ENCODE assay signal across 20 cellular contexts in genomic region chr2:111966241-111966640, GRCh38.
A peak's percentile ranks its signal among the peaks of the same experiment; 100 is the strongest.
DNase-seq lines count a peak whose midpoint lies in the region; ATAC-seq, FAIRE-seq and TF ChIP-seq lines count a peak whose summit lies in the region.
"Had no signal": no experiment of that assay in that cellular context is flagged by ENCODE, and none has a peak within 500 bp of the region (broad histone marks: within the 10 kb centered on the region; RNA-seq: fewer than 3 reads in every experiment).

No MANE protein-coding gene starts in this region.

- peak; percentile 13 for FAIRE-seq in G401.6 (lab: Jason Lieb, UNC)
- peak; percentile 91 for FAIRE-seq in endothelial cell of umbilical vein (lab: Jason Lieb, UNC)
- FAIRE-seq: D721Med, HTR-8/SVneo had no signal

- H3K9me1 ChIP-seq in endothelial cell of umbilical vein (replicated peaks; ENCODE audit: control insufficient read depth, extremely low read depth, insufficient read depth, low read length), result no peaks in the 10 kb centered on the region

- H3K27ac ChIP-seq in endothelial cell of umbilical vein (ENCODE audit: insufficient read depth, low read depth, low read length), result peak overlapping the region; percentile 82
- H3K27ac ChIP-seq in upper lobe of right lung, result peak overlapping the region; percentile 11

- H3K36me3 ChIP-seq in Caco-2 (ENCODE audit: control insufficient read depth, insufficient read depth, low read length), result no peaks in the 10 kb centered on the region
- peaks cover 2 to 12% of the 10 kb centered on the region in 2 experiments for H3K36me3 ChIP-seq in endothelial cell of umbilical vein (ENCODE audit: control insufficient read depth in 2 of 2, extremely low read depth in 1 of 2, insufficient read depth in 2 of 2, low read length in 2 of 2)
- H3K36me3 ChIP-seq in upper lobe of right lung, result no peaks in the 10 kb centered on the region
- H3K36me3 ChIP-seq: BE2C had no signal

- ATAC-seq in upper lobe of right lung (no peak), GM18907 (IDR thresholded peaks at IDR 0.05; ENCODE audit: unreplicated experiment) (no peak)
- ATAC-seq: GM23338, HCT116 had no signal

- peaks cover 11% of the 10 kb centered on the region for H3K4me1 ChIP-seq in Caco-2
- peaks cover 32% of the 10 kb centered on the region for H3K4me1 ChIP-seq in endothelial cell of umbilical vein (ENCODE audit: control insufficient read depth, extremely low read depth, insufficient read depth, low read length)
- H3K4me1 ChIP-seq in upper lobe of right lung, result no peaks in the 10 kb centered on the region
- H3K4me1 ChIP-seq: BE2C had no signal

- H3K4me3 ChIP-seq in Caco-2 (ENCODE audit: low read depth, low read length) (no peak overlapping the region), endothelial cell of umbilical vein (replicated peaks in 1 of 3; ENCODE audit: insufficient read depth in 1 of 3, low read depth in 1 of 3, low read length in 3 of 3) (no peak overlapping the region), upper lobe of right lung (no peak overlapping the region)
- H3K4me3 ChIP-seq: GM23338 had no signal

- CTCF ChIA-PET in Caco-2 (lab: Charles Lee) (no interaction called here), endothelial cell of umbilical vein (lab: Charles Lee) (interaction anchor here (1.3 to 2.8 kb wide), 6 partner anchors 9 to 66 kb away, joined by 3 to 13 read pairs (median 4); no protein-coding TSS in a partner anchor)

- BruUV-seq in Caco-2 (replicated peaks; lab: Mats Ljungman, UMichigan), result TSS peak; percentile 16
- BruUV-seq in endothelial cell of umbilical vein (replicated peaks; lab: Mats Ljungman, UMichigan), result no TSS peak

- peaks cover 59% of the 10 kb centered on the region for H3K36me3 Mint-ChIP-seq in Caco-2 (ENCODE audit: insufficient read depth, unreplicated experiment)
- H3K36me3 Mint-ChIP-seq: CD4-positive, CD25-positive, alpha-beta regulatory T cell; CD8-positive, alpha-beta memory T cell had no signal

- no peaks in the 10 kb centered on the region for H4K20me1 ChIP-seq in endothelial cell of umbilical vein (replicated peaks; ENCODE audit: control insufficient read depth, extremely low read depth, insufficient read depth, low read length)

- H3K27ac Mint-ChIP-seq in Caco-2 (ENCODE audit: unreplicated experiment), result no peak overlapping the region
- H3K27ac Mint-ChIP-seq: GM23338, HFFc6, IgD-negative memory B cell had no signal

- H3K27me3 Mint-ChIP-seq in Caco-2 (ENCODE audit: insufficient read depth, unreplicated experiment), result no peaks in the 10 kb centered on the region

- TF ChIP-seq POLR2A in endothelial cell of umbilical vein (IDR thresholded peaks at IDR 0.05; ENCODE audit: low read depth, low read length), result no peak

- H3K9me3 ChIP-seq in Caco-2 (no peaks in the 10 kb centered on the region), endothelial cell of umbilical vein (replicated peaks; ENCODE audit: control insufficient read depth, insufficient read depth, low read length) (no peaks in the 10 kb centered on the region), upper lobe of right lung (no peaks in the 10 kb centered on the region)
- H3K9me3 ChIP-seq: BE2C had no signal

- no peak for TF ChIP-seq CTCF in Caco-2 (IDR thresholded peaks at IDR 0.05; ENCODE audit: insufficient read depth in 1 of 2, low read depth in 1 of 2, low read length in 1 of 2, severe bottlenecking in 1 of 2, unreplicated experiment in 1 of 2)
- TF ChIP-seq CTCF in endothelial cell of umbilical vein (IDR thresholded peaks at IDR 0.05; ENCODE audit: extremely low read depth in 1 of 2, insufficient read depth in 1 of 2, low read depth in 1 of 2, low read length in 2 of 2), result no peak
- TF ChIP-seq CTCF in upper lobe of right lung (IDR thresholded peaks at IDR 0.05), result no peak

- no peak overlapping the region for H2AFZ ChIP-seq in endothelial cell of umbilical vein (ENCODE audit: low read depth, low read length)
- H2AFZ ChIP-seq: GM23338 had no signal

- H3K27me3 ChIP-seq in Caco-2 (replicated peaks; ENCODE audit: control insufficient read depth, insufficient read depth, low read length), result no peaks in the 10 kb centered on the region
- H3K27me3 ChIP-seq in endothelial cell of umbilical vein (ENCODE audit: control insufficient read depth in 2 of 2, insufficient read depth in 2 of 2, low read length in 2 of 2), result no peaks in the 10 kb centered on the region
- no peaks in the 10 kb centered on the region for H3K27me3 ChIP-seq in upper lobe of right lung
- H3K27me3 ChIP-seq: BE2C had no signal

- dilution Hi-C loops in endothelial cell of umbilical vein (cut with MboI; ENCODE audit: extremely low pct_ligation_motif_present, low sequenced_read_pairs), result no loop called here

- H3K4me1 Mint-ChIP-seq in Caco-2 (ENCODE audit: low read depth, unreplicated experiment), result peaks cover 12% of the 10 kb centered on the region
- H3K4me1 Mint-ChIP-seq: CD4-positive, CD25-positive, alpha-beta regulatory T cell; CD8-positive, alpha-beta memory T cell; IgD-negative memory B cell had no signal

- no peaks in the 10 kb centered on the region for H3K9me3 Mint-ChIP-seq in Caco-2 (ENCODE audit: unreplicated experiment)
- H3K9me3 Mint-ChIP-seq: CD8-positive, alpha-beta memory T cell; GM23338; HFFc6; IgD-negative memory B cell had no signal

- POLR2A ChIA-PET in Caco-2 (lab: Charles Lee) (no interaction called here), endothelial cell of umbilical vein (lab: Charles Lee) (interaction anchor here (0.5 kb wide), 1 partner anchor 63 kb away, joined by 9 read pairs; no protein-coding TSS in a partner anchor)

- intact Hi-C loops in Caco-2 (cut with micrococcal nuclease; ENCODE audit: unreplicated experiment) (no loop called here), endothelial cell of umbilical vein (cut with micrococcal nuclease) (loop anchor here (1.0 to 2.0 kb wide), 3 partner anchors 9 to 65 kb away; no protein-coding TSS in a partner anchor), upper lobe of right lung (cut with DNase I) (no loop called here)

- DNase-seq in Caco-2 (no peak), endothelial cell of umbilical vein (ENCODE audit: low read depth, low spot score) (peak; percentile 58), upper lobe of right lung (no peak), hippocampal formation (lab: John Stamatoyannopoulos, UW) (no peak)
- DNase-seq: BE2C; C1 segment of cervical spinal cord; CD4-positive, CD25-positive, alpha-beta regulatory T cell; CD8-positive, alpha-beta memory T cell; COR-L47; GF-D8; H7; HFFc6; KBM-7 had no signal

- no peak overlapping the region for H3K4me3 Mint-ChIP-seq in Caco-2 (ENCODE audit: unreplicated experiment)
- H3K4me3 Mint-ChIP-seq: CD4-positive, CD25-positive, alpha-beta regulatory T cell; CD8-positive, alpha-beta memory T cell; GM23338; HFFc6; IgD-negative memory B cell had no signal

- H3K9ac ChIP-seq in endothelial cell of umbilical vein (replicated peaks; ENCODE audit: extremely low read depth, insufficient read depth, low read length), result peak overlapping the region; percentile 52

- H3K4me2 ChIP-seq in endothelial cell of umbilical vein (ENCODE audit: insufficient read depth, low read length), result peak overlapping the region; percentile 60
- H3K4me2 ChIP-seq: GM23338 had no signal

- H3K79me2 ChIP-seq in endothelial cell of umbilical vein (ENCODE audit: control insufficient read depth, insufficient read depth, low read length), result no peaks in the 10 kb centered on the region

TF ChIP-seq in endothelial cell of umbilical vein, 7 proteins besides CTCF, POLR2A, EP300 and RAD21:
- no peak for TF ChIP-seq FOS (IDR thresholded peaks at IDR 0.05; ENCODE audit: borderline replicate concordance, insufficient read depth, low read length)
- TF ChIP-seq JUN (IDR thresholded peaks at IDR 0.05; ENCODE audit: borderline replicate concordance, insufficient read depth, insufficient read length, low read depth), result peak; percentile 39
